In genomic region chr2:240560084-240560479, GRCh38 we compare ENCODE assay signal across 1 cellular context.
TF ChIP-seq lines count a peak whose summit lies in the region.

Gene DUSP28 (plus strand): TSS chr2:240560357. CDS start chr2:240560685, 328 bp downstream.

TF ChIP-seq in HepG2, 621 proteins besides CTCF, POLR2A, EP300 and RAD21 (continued from another document and continues in another):
- TF ChIP-seq ZBTB40 (IDR thresholded peaks at IDR 0.05) (no peak), ZBTB40 (CRISPR knock-in tag; IDR thresholded peaks at IDR 0.05) (no peak), ZNF576 (CRISPR knock-in tag; IDR thresholded peaks at IDR 0.05) (no peak), PHF5A (CRISPR knock-in tag; IDR thresholded peaks at IDR 0.05; ENCODE audit: low read depth, unreplicated experiment) (peak; percentile 1), MLXIP (CRISPR knock-in tag; IDR thresholded peaks at IDR 0.05; ENCODE audit: borderline replicate concordance) (no peak), FIP1L1 (IDR thresholded peaks at IDR 0.05; ENCODE audit: borderline replicate concordance, insufficient read depth, low read depth, low read length) (no peak), ZNF549 (CRISPR knock-in tag; IDR thresholded peaks at IDR 0.05) (no peak), THAP7 (CRISPR knock-in tag; IDR thresholded peaks at IDR 0.05) (no peak; the same call in 1 of the 2 replicates), IKZF1 (IDR thresholded peaks at IDR 0.05) (no peak), CREB1 (IDR thresholded peaks at IDR 0.05) (peak; percentile 72), CREB1 (CRISPR knock-in tag; IDR thresholded peaks at IDR 0.05) (no peak), MED1 (CRISPR knock-in tag; IDR thresholded peaks at IDR 0.05) (peak; percentile 77), ESRRA (CRISPR knock-in tag; IDR thresholded peaks at IDR 0.05; ENCODE audit: low read depth) (peak; percentile 22; the same call in 1 of the 2 replicates), MTERF4 (CRISPR knock-in tag; IDR thresholded peaks at IDR 0.05) (no peak), ZMYM4 (CRISPR knock-in tag; IDR thresholded peaks at IDR 0.05) (peak; percentile 23; the same call in 1 of the 2 replicates), KDM5A (IDR thresholded peaks at IDR 0.05; ENCODE audit: borderline replicate concordance, low read length) (no peak), NKX3-1 (CRISPR knock-in tag; IDR thresholded peaks at IDR 0.05) (no peak; the same call in 1 of the 2 replicates), ZNF10 (CRISPR knock-in tag; IDR thresholded peaks at IDR 0.05; ENCODE audit: borderline replicate concordance, low read depth) (no peak), REPIN1 (CRISPR knock-in tag; IDR thresholded peaks at IDR 0.05; ENCODE audit: borderline replicate concordance, low read depth) (peak; percentile 77), MEF2D (CRISPR knock-in tag; IDR thresholded peaks at IDR 0.05) (0 out of 2 replicates have a peak, but pooled peaks have one; percentile 18), ZNF569 (CRISPR knock-in tag; IDR thresholded peaks at IDR 0.05; ENCODE audit: borderline replicate concordance) (no peak), ZNF333 (CRISPR knock-in tag; IDR thresholded peaks at IDR 0.05; ENCODE audit: borderline replicate concordance) (0 out of 2 replicates have a peak, but pooled peaks have one; percentile 3), CHD4 (IDR thresholded peaks at IDR 0.05; ENCODE audit: borderline replicate concordance, low read length) (no peak), SMAD9 (CRISPR knock-in tag; IDR thresholded peaks at IDR 0.05) (0 out of 2 replicates have a peak, but pooled peaks have one; percentile 64), IRF9 (CRISPR knock-in tag; IDR thresholded peaks at IDR 0.05; ENCODE audit: borderline replicate concordance) (peak; percentile 59), ZNF607 (CRISPR knock-in tag; IDR thresholded peaks at IDR 0.05; ENCODE audit: borderline replicate concordance) (no peak; the same call in 1 of the 2 replicates), PRMT3 (CRISPR knock-in tag; IDR thresholded peaks at IDR 0.05; ENCODE audit: borderline replicate concordance, low read depth) (no peak), ELF1 (CRISPR knock-in tag; IDR thresholded peaks at IDR 0.05) (peak; percentile 34), PCBP2 (optimal IDR thresholded peaks at IDR 0.05; ENCODE audit: low read depth, low read length, poor library complexity, severe bottlenecking) (no peak), ZC3H13 (CRISPR knock-in tag; IDR thresholded peaks at IDR 0.05) (peak; percentile 95), ZNF121 (CRISPR knock-in tag; IDR thresholded peaks at IDR 0.05) (no peak), NFYB (CRISPR knock-in tag; IDR thresholded peaks at IDR 0.05) (no peak; the same call in 1 of the 2 replicates), SIN3A (IDR thresholded peaks at IDR 0.05; ENCODE audit: borderline replicate concordance, low read depth, low read length) (peak; percentile 87; the same call in 1 of the 2 replicates), ZNF260 (CRISPR knock-in tag; IDR thresholded peaks at IDR 0.05; ENCODE audit: borderline replicate concordance, low read depth) (no peak), MIER3 (CRISPR knock-in tag; IDR thresholded peaks at IDR 0.05; ENCODE audit: borderline replicate concordance) (peak; percentile 65; the same call in 1 of the 2 replicates), ZNF784 (CRISPR knock-in tag; IDR thresholded peaks at IDR 0.05; ENCODE audit: borderline replicate concordance) (no peak), ARID3A (IDR thresholded peaks at IDR 0.05; ENCODE audit: low read depth, low read length) (no peak), KAT7 (CRISPR knock-in tag; IDR thresholded peaks at IDR 0.05; ENCODE audit: borderline replicate concordance) (peak; percentile 23; the same call in 1 of the 2 replicates), HDAC6 (IDR thresholded peaks at IDR 0.05; ENCODE audit: low read depth, low read length) (no peak), ZSCAN30 (CRISPR knock-in tag; IDR thresholded peaks at IDR 0.05) (no peak), ZNF678 (CRISPR knock-in tag; IDR thresholded peaks at IDR 0.05) (0 out of 2 replicates have a peak, but pooled peaks have one; percentile 3), REXO4 (CRISPR knock-in tag; IDR thresholded peaks at IDR 0.05; ENCODE audit: borderline replicate concordance) (0 out of 2 replicates have a peak, but pooled peaks have one; percentile 76), ZNF691 (CRISPR knock-in tag; IDR thresholded peaks at IDR 0.05; ENCODE audit: borderline replicate concordance, low read depth) (peak; percentile 86; the same call in 1 of the 2 replicates), RNF2 (conservative IDR thresholded peaks at IDR 0.05; ENCODE audit: low read depth) (peak; percentile 87), CEBPB (IDR thresholded peaks at IDR 0.05; ENCODE audit: borderline replicate concordance, low read depth, low read length) (no peak), RARG (CRISPR knock-in tag; IDR thresholded peaks at IDR 0.05; ENCODE audit: low read depth) (no peak), SP1 (IDR thresholded peaks at IDR 0.05) (0 out of 2 replicates have a peak, but pooled peaks have one; percentile 28), SP1 (CRISPR knock-in tag; IDR thresholded peaks at IDR 0.05) (peak; percentile 99)
